Comparison of ENCODE assay signal across 28 cellular contexts in genomic region chr6:81856872-81857271, GRCh38.
"Had no signal": no experiment of that assay in that cellular context is flagged by ENCODE, and none has a peak within 500 bp of the region (broad histone marks: within the 10 kb centered on the region; RNA-seq: fewer than 3 reads in every experiment).

No MANE protein-coding gene starts in this region.

- H3K36me3 ChIP-seq: neural progenitor cell, ovary, stomach, thoracic aorta, thyroid gland, transverse colon, upper lobe of right lung, uterus had no signal

- H3K9me3 ChIP-seq: ovary, psoas muscle, stomach, thoracic aorta, thyroid gland, transverse colon, upper lobe of right lung, uterus had no signal

- H3K27me3 Mint-ChIP-seq: progenitor cell of endocrine pancreas; stimulated activated naive CD8-positive, alpha-beta T cell treated with anti-CD3 and anti-CD28 coated beads, Interleukin-15, Interleukin-2, amounts not matched to agents 100 ng/mL and 50 ng/mL, for 24 hours; type B pancreatic cell had no signal

- H3K27ac ChIP-seq: neural progenitor cell, ovary, parathyroid adenoma, psoas muscle, skin epidermis, stomach, thyroid gland, transverse colon, upper lobe of right lung, uterus had no signal

- H3K9ac ChIP-seq: neural progenitor cell, parathyroid adenoma had no signal

- H3K79me2 ChIP-seq: parathyroid adenoma had no signal

- H3K36me3 Mint-ChIP-seq: naive thymus-derived CD4-positive, alpha-beta T cell; natural killer cell; neural progenitor cell; stimulated activated effector memory CD8-positive, alpha-beta T cell treated with anti-CD3 and anti-CD28 coated beads, Interleukin-12 subunit alpha, Interleukin-12 subunit beta, amount 100 ng/mL, for 72 hours; stimulated activated naive B cell treated with anti-CD40 and anti-IgM and Interleukin-4, amounts not matched to agents 10 μg/mL and 1 μg/mL and 100 μg/mL, for 72 hours; type B pancreatic cell had no signal

- H3K4me3 Mint-ChIP-seq: naive thymus-derived CD4-positive, alpha-beta T cell; natural killer cell; nephron; neural progenitor cell; stimulated activated effector memory CD8-positive, alpha-beta T cell treated with anti-CD3 and anti-CD28 coated beads, Interleukin-12 subunit alpha, Interleukin-12 subunit beta, amount 100 ng/mL, for 72 hours; stimulated activated naive B cell treated with anti-CD40 and anti-IgM and Interleukin-4, amounts not matched to agents 10 μg/mL and 1 μg/mL and 100 μg/mL, for 72 hours; stimulated activated naive CD8-positive, alpha-beta T cell treated with anti-CD3 and anti-CD28 coated beads, Interleukin-15, Interleukin-2, amounts not matched to agents 100 ng/mL and 50 ng/mL, for 24 hours; type B pancreatic cell had no signal

- H3K4me3 ChIP-seq: neural progenitor cell, ovary, psoas muscle, skin epidermis, stomach, thoracic aorta, thyroid gland, transverse colon, upper lobe of right lung, uterus had no signal

- H2AFZ ChIP-seq: neural progenitor cell, parathyroid adenoma had no signal

- ATAC-seq: naive thymus-derived CD4-positive, alpha-beta T cell; natural killer cell; psoas muscle; sciatic nerve; stimulated activated effector memory CD8-positive, alpha-beta T cell treated with anti-CD3 and anti-CD28 coated beads, Interleukin-12 subunit alpha, Interleukin-12 subunit beta, amount 100 ng/mL, for 72 hours; stimulated activated naive B cell treated with anti-CD40 and anti-IgM and Interleukin-4, amounts not matched to agents 10 μg/mL and 1 μg/mL and 100 μg/mL, for 72 hours; upper lobe of right lung had no signal

- H3K9me3 Mint-ChIP-seq: natural killer cell; nephron; neural progenitor cell; stimulated activated naive B cell treated with anti-CD40 and anti-IgM and Interleukin-4, amounts not matched to agents 10 μg/mL and 1 μg/mL and 100 μg/mL, for 72 hours; stimulated activated naive CD8-positive, alpha-beta T cell treated with anti-CD3 and anti-CD28 coated beads, Interleukin-15, Interleukin-2, amounts not matched to agents 100 ng/mL and 50 ng/mL, for 24 hours; type B pancreatic cell had no signal

- H3K4me1 ChIP-seq: neural progenitor cell, parathyroid adenoma, psoas muscle, stomach, transverse colon, upper lobe of right lung, uterus had no signal

- H3K27me3 ChIP-seq: neural progenitor cell, ovary, stomach, thyroid gland, transverse colon, upper lobe of right lung had no signal

- DNase-seq: naive thymus-derived CD4-positive, alpha-beta T cell; natural killer cell; occipital lobe; ovary; posterior cingulate gyrus; psoas muscle; right cardiac atrium; stimulated activated CD4-positive, alpha-beta T cell treated with anti-CD3 and anti-CD28 coated beads, Interleukin-15, amount 100 ng/mL, for 24 hours; stimulated activated CD4-positive, alpha-beta T cell treated with anti-CD3 and anti-CD28 coated beads, Interleukin-2, amount 100 ng/mL, for 24 hours; stimulated activated CD4-positive, alpha-beta T cell treated with anti-CD3 and anti-CD28 coated beads, Interleukin-2, amount 100 ng/mL, for 48 hours; stimulated activated CD4-positive, alpha-beta T cell treated with anti-CD3 and anti-CD28 coated beads, Interleukin-4, amount 100 ng/mL, for 24 hours; stimulated activated naive B cell treated with anti-CD40 and anti-IgM and Interleukin-4, amounts not matched to agents 10 μg/mL and 1 μg/mL and 100 μg/mL, for 72 hours; stimulated activated naive CD4-positive, alpha-beta T cell treated with Interleukin-2 at 50 U/mL for 16 hours; stomach; thyroid gland; transverse colon; upper lobe of right lung; uterus had no signal

- H3K4me1 Mint-ChIP-seq: naive thymus-derived CD4-positive, alpha-beta T cell; natural killer cell; neural progenitor cell; stimulated activated effector memory CD8-positive, alpha-beta T cell treated with anti-CD3 and anti-CD28 coated beads, Interleukin-12 subunit alpha, Interleukin-12 subunit beta, amount 100 ng/mL, for 72 hours; stimulated activated naive B cell treated with anti-CD40 and anti-IgM and Interleukin-4, amounts not matched to agents 10 μg/mL and 1 μg/mL and 100 μg/mL, for 72 hours had no signal

- H3K27ac Mint-ChIP-seq: naive thymus-derived CD4-positive, alpha-beta T cell; natural killer cell; nephron; neural progenitor cell; progenitor cell of endocrine pancreas; stimulated activated effector memory CD8-positive, alpha-beta T cell treated with anti-CD3 and anti-CD28 coated beads, Interleukin-12 subunit alpha, Interleukin-12 subunit beta, amount 100 ng/mL, for 72 hours; stimulated activated naive B cell treated with anti-CD40 and anti-IgM and Interleukin-4, amounts not matched to agents 10 μg/mL and 1 μg/mL and 100 μg/mL, for 72 hours; stimulated activated naive CD8-positive, alpha-beta T cell treated with anti-CD3 and anti-CD28 coated beads, Interleukin-15, Interleukin-2, amounts not matched to agents 100 ng/mL and 50 ng/mL, for 24 hours; type B pancreatic cell had no signal

- H3K4me2 ChIP-seq: neural progenitor cell had no signal
